Comparison of ENCODE assay signal across 1 cellular context in genomic region chr18:9293948-9294347, GRCh38.
A peak's percentile ranks its signal among the peaks of the same experiment; 100 is the strongest.
TF ChIP-seq lines count a peak whose summit lies in the region.

No MANE protein-coding gene starts in this region.

TF ChIP-seq in K562, 482 proteins besides CTCF, POLR2A, EP300 and RAD21 (continued from another document):
- TF ChIP-seq, protein P1, sequence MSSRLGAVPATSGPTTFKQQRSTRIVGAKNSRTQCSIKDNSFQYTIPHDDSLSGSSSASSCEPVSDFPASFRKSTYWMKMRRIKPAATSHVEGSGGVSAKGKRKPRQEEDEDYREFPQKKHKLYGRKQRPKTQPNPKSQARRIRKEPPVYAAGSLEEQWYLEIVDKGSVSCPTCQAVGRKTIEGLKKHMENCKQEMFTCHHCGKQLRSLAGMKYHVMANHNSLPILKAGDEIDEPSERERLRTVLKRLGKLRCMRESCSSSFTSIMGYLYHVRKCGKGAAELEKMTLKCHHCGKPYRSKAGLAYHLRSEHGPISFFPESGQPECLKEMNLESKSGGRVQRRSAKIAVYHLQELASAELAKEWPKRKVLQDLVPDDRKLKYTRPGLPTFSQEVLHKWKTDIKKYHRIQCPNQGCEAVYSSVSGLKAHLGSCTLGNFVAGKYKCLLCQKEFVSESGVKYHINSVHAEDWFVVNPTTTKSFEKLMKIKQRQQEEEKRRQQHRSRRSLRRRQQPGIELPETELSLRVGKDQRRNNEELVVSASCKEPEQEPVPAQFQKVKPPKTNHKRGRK (tag; IDR thresholded peaks at IDR 0.05), result no peak
- TF ChIP-seq ZNF785 (CRISPR knock-in tag; IDR thresholded peaks at IDR 0.05) (no peak), TRIM28 (IDR thresholded peaks at IDR 0.05) (peak; percentile 58; the same call in 1 of the 2 replicates), L3MBTL2 (IDR thresholded peaks at IDR 0.05) (no peak), ZNF766 (CRISPR knock-in tag; conservative IDR thresholded peaks at IDR 0.05) (0 out of 2 replicates have a peak, but pooled peaks have one; percentile 26), CBX1 (IDR thresholded peaks at IDR 0.05; ENCODE audit: low read depth) (0 out of 2 replicates have a peak, but pooled peaks have one; percentile 50), BRD4 (IDR thresholded peaks at IDR 0.05) (no peak)
- TF ChIP-seq, protein P2, sequence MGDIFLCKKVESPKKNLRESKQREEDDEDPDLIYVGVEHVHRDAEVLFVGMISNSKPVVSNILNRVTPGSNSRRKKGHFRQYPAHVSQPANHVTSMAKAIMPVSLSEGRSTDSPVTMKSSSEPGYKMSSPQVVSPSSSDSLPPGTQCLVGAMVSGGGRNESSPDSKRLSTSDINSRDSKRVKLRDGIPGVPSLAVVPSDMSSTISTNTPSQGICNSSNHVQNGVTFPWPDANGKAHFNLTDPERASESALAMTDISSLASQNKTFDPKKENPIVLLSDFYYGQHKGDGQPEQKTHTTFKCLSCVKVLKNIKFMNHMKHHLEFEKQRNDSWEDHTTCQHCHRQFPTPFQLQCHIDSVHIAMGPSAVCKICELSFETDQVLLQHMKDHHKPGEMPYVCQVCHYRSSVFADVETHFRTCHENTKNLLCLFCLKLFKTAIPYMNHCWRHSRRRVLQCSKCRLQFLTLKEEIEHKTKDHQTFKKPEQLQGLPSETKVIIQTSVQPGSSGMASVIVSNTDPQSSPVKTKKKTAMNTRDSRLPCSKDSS (IDR thresholded peaks at IDR 0.05; ENCODE audit: low read depth, partially characterized antibody), result peak; percentile 58
